14 cellular contexts compared by ENCODE assay signal in the genomic region with DNA sequence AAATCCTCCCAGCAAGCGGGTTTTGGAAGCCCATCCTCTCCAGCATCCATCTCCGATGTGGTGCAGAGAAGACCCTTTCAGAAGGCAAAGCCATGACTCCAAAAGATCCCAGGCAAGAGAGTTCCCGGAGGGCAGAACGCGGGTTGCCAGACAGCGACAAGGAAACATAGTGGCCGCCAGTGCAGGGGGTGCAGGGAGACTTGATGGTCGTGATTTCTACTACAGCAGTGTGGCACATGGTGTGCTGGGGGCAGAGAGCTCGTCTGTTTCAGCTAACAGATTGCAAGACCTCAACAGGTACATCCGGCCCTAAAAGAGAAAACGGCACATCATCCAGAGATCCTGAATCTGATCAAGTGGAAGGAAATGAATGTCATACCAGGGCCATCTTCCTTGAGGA.
DNase-seq lines count a peak whose midpoint lies in the region; ATAC-seq and TF ChIP-seq lines count a peak whose summit lies in the region.
"Had no signal": no experiment of that assay in that cellular context is flagged by ENCODE, and none has a peak within 500 bp of the region (broad histone marks: within the 10 kb centered on the region; RNA-seq: fewer than 3 reads in every experiment).

No MANE protein-coding gene starts in this region.

- H3K4me3 Mint-ChIP-seq in activated T-helper 17 cell treated with anti-CD3 and anti-CD28 coated beads, Interleukin-2, amount 50 U/mL, for 72 hours: no peak overlapping the region
- H3K4me3 Mint-ChIP-seq in H9: no peak overlapping the region
- no peak overlapping the region for H3K4me3 Mint-ChIP-seq in activated naive CD8-positive, alpha-beta T cell treated with anti-CD3 and anti-CD28 coated beads, Interleukin-2, amount 50 U/mL, for 24 hours
- H3K4me3 Mint-ChIP-seq: CD4-positive, alpha-beta T cell; IgD-negative memory B cell had no signal

- H2BK20ac ChIP-seq in H9 (ENCODE audit: low read depth, low read length, poor library complexity, severe bottlenecking): no peak overlapping the region

- H3K27me3 ChIP-seq in neuronal stem cell (ENCODE audit: control insufficient read depth in 3 of 3, insufficient read depth in 3 of 3, low read depth in 1 of 3, low read length in 3 of 3) (no peaks in the 10 kb centered on the region), H9 (ENCODE audit: insufficient read depth, low read length) (no peaks in the 10 kb centered on the region)

- H3K23ac ChIP-seq in neuronal stem cell (ENCODE audit: low read depth, low read length, poor library complexity): no peak overlapping the region
- H3K23ac ChIP-seq in H9 (ENCODE audit: insufficient read length, low read depth, low read length): no peak overlapping the region

- WGBS in neuronal stem cell (ENCODE audit: extremely low coverage in 2 of 2, insufficient read length in 2 of 2, insufficient replicate concordance in 1 of 2), 2 donors: no CpG with 5 or more reads among the region's 11 CpGs
- WGBS in H9 (ENCODE audit: extremely low coverage, insufficient read length, low lambda C conversion rate): no CpG with 5 or more reads among the region's 11 CpGs

- no peak for ATAC-seq in activated T-helper 17 cell treated with anti-CD3 and anti-CD28 coated beads, Interleukin-2, amount 50 U/mL, for 72 hours (replicated peaks)
- ATAC-seq in HG03565 (IDR thresholded peaks at IDR 0.05; ENCODE audit: unreplicated experiment): no peak
- no peak for ATAC-seq in activated naive CD8-positive, alpha-beta T cell treated with anti-CD3 and anti-CD28 coated beads, Interleukin-2, amount 50 U/mL, for 24 hours
- ATAC-seq: HCT116, HepG2 had no signal

- H4K8ac ChIP-seq in neuronal stem cell (ENCODE audit: low read depth, low read length) (no peak overlapping the region), H9 (replicated peaks; ENCODE audit: insufficient read length, low read depth, low read length) (no peak overlapping the region)

- H3K4me1 Mint-ChIP-seq in activated T-helper 17 cell treated with anti-CD3 and anti-CD28 coated beads, Interleukin-2, amount 50 U/mL, for 72 hours: no peaks in the 10 kb centered on the region
- peaks cover 14 to 18% of the 10 kb centered on the region in 2 experiments for H3K4me1 Mint-ChIP-seq in H9
- H3K4me1 Mint-ChIP-seq in activated naive CD8-positive, alpha-beta T cell treated with anti-CD3 and anti-CD28 coated beads, Interleukin-2, amount 50 U/mL, for 24 hours: no peaks in the 10 kb centered on the region
- H3K4me1 Mint-ChIP-seq: IgD-negative memory B cell had no signal

- peaks cover 0 to 9% of the 10 kb centered on the region in 2 experiments; a peak in 1 of 3 replicates for H3K36me3 ChIP-seq in HEK293 (ENCODE audit: control insufficient read depth in 2 of 2, insufficient read depth in 1 of 2, low read length in 2 of 2)
- H3K36me3 ChIP-seq in neuronal stem cell (replicated peaks in 1 of 2; ENCODE audit: control insufficient read depth in 2 of 2, insufficient read depth in 2 of 2, low read length in 2 of 2): peaks cover 2 to 25% of the 10 kb centered on the region in 2 donors

- CTCF ChIA-PET in HEK293 (lab: Yijun Ruan, JAX): interaction anchor here (0.5 kb wide), 1 partner anchor 47 kb away, joined by 3 read pairs; no protein-coding TSS in a partner anchor

- no peaks in the 10 kb centered on the region for H3K79me2 ChIP-seq in H9 (ENCODE audit: insufficient read depth, low read length)

- H3K18ac ChIP-seq in neuronal stem cell (ENCODE audit: low read length) (no peak overlapping the region), H9 (ENCODE audit: insufficient read length, low read depth, low read length) (no peak overlapping the region)

- H3K27ac Mint-ChIP-seq in activated T-helper 17 cell treated with anti-CD3 and anti-CD28 coated beads, Interleukin-2, amount 50 U/mL, for 72 hours: peak overlapping the region; percentile 5
- peak overlapping the region in 1 of 3 experiments; percentile 1; a peak in 1 of 7 replicates for H3K27ac Mint-ChIP-seq in H9
- no peak overlapping the region for H3K27ac Mint-ChIP-seq in activated naive CD8-positive, alpha-beta T cell treated with anti-CD3 and anti-CD28 coated beads, Interleukin-2, amount 50 U/mL, for 24 hours
- H3K27ac Mint-ChIP-seq: CD4-positive, alpha-beta T cell; IgD-negative memory B cell had no signal

- no peaks in the 10 kb centered on the region for H3K23me2 ChIP-seq in H9 (ENCODE audit: insufficient read length, low read depth, low read length, poor library complexity, severe bottlenecking)

- no peak overlapping the region; the same call in 1 of the 2 replicates for H3K27ac ChIP-seq in HEK293 (ENCODE audit: extremely low read depth, low read depth, low read length)
- no peak overlapping the region for H3K27ac ChIP-seq in neuronal stem cell (replicated peaks; ENCODE audit: low read length)
- no peak overlapping the region for H3K27ac ChIP-seq in H9 (ENCODE audit: insufficient read length, low read depth, low read length)
- H3K27ac ChIP-seq: C4-2B, GM23248 had no signal

- no peak overlapping the region for H3T11ph ChIP-seq in H9 (ENCODE audit: low read length)

- DNase-seq in neuronal stem cell (ENCODE audit: low spot score) (no peak), H9 (no peak)
- DNase-seq in activated naive CD8-positive, alpha-beta T cell treated with anti-CD3 and anti-CD28 coated beads, Interleukin-2, amount 50 U/mL, for 24 hours: no peak
- DNase-seq: ACHN; Caco-2; CD4-positive, alpha-beta T cell; GM23248 had no signal

- no peak overlapping the region for H3K14ac ChIP-seq in neuronal stem cell (ENCODE audit: low read length)
- H3K14ac ChIP-seq in H9 (ENCODE audit: insufficient read depth, low read length): no peak overlapping the region

- no peaks in the 10 kb centered on the region for H3K27me3 Mint-ChIP-seq in activated T-helper 17 cell treated with anti-CD3 and anti-CD28 coated beads, Interleukin-2, amount 50 U/mL, for 72 hours
- H3K27me3 Mint-ChIP-seq in H9 (ENCODE audit: low read depth): no peaks in the 10 kb centered on the region
- no peaks in the 10 kb centered on the region for H3K27me3 Mint-ChIP-seq in activated naive CD8-positive, alpha-beta T cell treated with anti-CD3 and anti-CD28 coated beads, Interleukin-2, amount 50 U/mL, for 24 hours
- H3K27me3 Mint-ChIP-seq: CD4-positive, alpha-beta T cell; IgD-negative memory B cell had no signal

- no peak overlapping the region for H3K56ac ChIP-seq in H9 (ENCODE audit: insufficient read length, low read depth, low read length)

- H2AK5ac ChIP-seq in neuronal stem cell (ENCODE audit: low read depth, low read length): no peak overlapping the region
- no peak overlapping the region for H2AK5ac ChIP-seq in H9 (ENCODE audit: insufficient read length, low read length)

- H2AFZ ChIP-seq in neuronal stem cell (ENCODE audit: low read length) (no peak overlapping the region), H9 (ENCODE audit: low read length) (no peak overlapping the region)
- H2AFZ ChIP-seq: GM23248 had no signal

- H3K9me3 Mint-ChIP-seq in activated T-helper 17 cell treated with anti-CD3 and anti-CD28 coated beads, Interleukin-2, amount 50 U/mL, for 72 hours: no peaks in the 10 kb centered on the region
- H3K9me3 Mint-ChIP-seq in H9: no peaks in the 10 kb centered on the region
- H3K9me3 Mint-ChIP-seq in activated naive CD8-positive, alpha-beta T cell treated with anti-CD3 and anti-CD28 coated beads, Interleukin-2, amount 50 U/mL, for 24 hours: no peaks in the 10 kb centered on the region
- H3K9me3 Mint-ChIP-seq: CD4-positive, alpha-beta T cell; IgD-negative memory B cell had no signal

- no peak overlapping the region for H2BK15ac ChIP-seq in neuronal stem cell (ENCODE audit: low read length)
- no peak overlapping the region for H2BK15ac ChIP-seq in H9 (ENCODE audit: low read depth, low read length)

- no peak overlapping the region for H2BK120ac ChIP-seq in neuronal stem cell (ENCODE audit: low read depth, low read length)
- no peak overlapping the region for H2BK120ac ChIP-seq in H9 (ENCODE audit: low read depth, low read length, poor library complexity, severe bottlenecking)

- H4K20me1 ChIP-seq in H9 (ENCODE audit: control insufficient read depth, insufficient read depth, insufficient read length): no peaks in the 10 kb centered on the region

- H3K4me1 ChIP-seq in HEK293 (ENCODE audit: control insufficient read depth, insufficient read depth, low read length): peaks cover 9% of the 10 kb centered on the region; the same call in 1 of the 2 replicates
- H3K4me1 ChIP-seq in neuronal stem cell (ENCODE audit: control insufficient read depth in 2 of 2, insufficient read depth in 1 of 2, low read depth in 1 of 2, low read length in 2 of 2): peaks cover 3 to 8% of the 10 kb centered on the region in 2 donors
- H3K4me1 ChIP-seq in H9 (ENCODE audit: insufficient read depth, low read length): no peaks in the 10 kb centered on the region; the same call in 1 of the 2 replicates
- H3K4me1 ChIP-seq: Caco-2 had no signal

- H3K9ac ChIP-seq in neuronal stem cell (ENCODE audit: low read depth, low read length, poor library complexity) (no peak overlapping the region), H9 (ENCODE audit: extremely low read depth, insufficient read length, low read length) (no peak overlapping the region)
- H3K9ac ChIP-seq: GM23248 had no signal

- POLR2A ChIA-PET in HEK293 (lab: Yijun Ruan, JAX): no interaction called here

- H3K9me3 ChIP-seq in HEK293 (ENCODE audit: control insufficient read depth, insufficient read depth, low read depth, low read length): no peaks in the 10 kb centered on the region
- peaks cover 0 to 2% of the 10 kb centered on the region in 2 donors for H3K9me3 ChIP-seq in neuronal stem cell (replicated peaks in 1 of 2; ENCODE audit: control insufficient read depth in 2 of 2, insufficient read depth in 1 of 2, low read depth in 1 of 2, low read length in 2 of 2)
- no peaks in the 10 kb centered on the region for H3K9me3 ChIP-seq in H9 (ENCODE audit: control insufficient read depth, low read depth, low read length)
- H3K9me3 ChIP-seq: Caco-2 had no signal

- H2BK12ac ChIP-seq in neuronal stem cell (ENCODE audit: low read length) (no peak overlapping the region), H9 (ENCODE audit: insufficient read length, low read depth, low read length) (no peak overlapping the region)

- no peak overlapping the region for H2BK5ac ChIP-seq in neuronal stem cell (ENCODE audit: low read length)
- no peak overlapping the region for H2BK5ac ChIP-seq in H9 (ENCODE audit: insufficient read length, low read length)

- H3K4me3 ChIP-seq in HEK293 (ENCODE audit: low read depth, low read length): no peak overlapping the region
- no peak overlapping the region for H3K4me3 ChIP-seq in neuronal stem cell (ENCODE audit: low read length in 2 of 2)
- H3K4me3 ChIP-seq: GM23248 had no signal

- H3K4ac ChIP-seq in neuronal stem cell (ENCODE audit: low read length) (no peak overlapping the region), H9 (ENCODE audit: low read depth, low read length) (no peak overlapping the region)

- peaks cover 46% of the 10 kb centered on the region for H3K36me3 Mint-ChIP-seq in activated T-helper 17 cell treated with anti-CD3 and anti-CD28 coated beads, Interleukin-2, amount 50 U/mL, for 72 hours (ENCODE audit: low read depth)
- H3K36me3 Mint-ChIP-seq in H9 (ENCODE audit: insufficient read depth in 1 of 3, low read depth in 3 of 3): peaks cover 0 to 5% (median 3%) of the 10 kb centered on the region in 3 experiments; a peak in 4 of 7 replicates
- H3K36me3 Mint-ChIP-seq in activated naive CD8-positive, alpha-beta T cell treated with anti-CD3 and anti-CD28 coated beads, Interleukin-2, amount 50 U/mL, for 24 hours (ENCODE audit: low read depth): peaks cover 27% of the 10 kb centered on the region

- H4K91ac ChIP-seq in neuronal stem cell (ENCODE audit: low read depth, low read length, poor library complexity): peak overlapping the region; percentile 40
- H4K91ac ChIP-seq in H9 (ENCODE audit: insufficient read length, low read depth, low read length): no peak overlapping the region

- H3K4me2 ChIP-seq in neuronal stem cell (ENCODE audit: insufficient read depth, low read length, poor library complexity, severe bottlenecking): no peak overlapping the region
- H3K4me2 ChIP-seq in H9 (ENCODE audit: insufficient read depth, insufficient read length, low read length): no peak overlapping the region

- TF ChIP-seq CTCF in HEK293 (tag by site-specific recombination; IDR thresholded peaks at IDR 0.05) (no peak), H9 (conservative IDR thresholded peaks at IDR 0.05) (no peak)

- H3K79me1 ChIP-seq in neuronal stem cell (ENCODE audit: low read depth, low read length) (no peaks in the 10 kb centered on the region), H9 (ENCODE audit: insufficient read depth, low read depth, low read length, poor library complexity, severe bottlenecking) (no peaks in the 10 kb centered on the region)

- H4K5ac ChIP-seq in H9 (ENCODE audit: insufficient read length, low read depth, low read length): no peak overlapping the region
